ENCODE assay signal across 1 cellular context in the genomic region with DNA sequence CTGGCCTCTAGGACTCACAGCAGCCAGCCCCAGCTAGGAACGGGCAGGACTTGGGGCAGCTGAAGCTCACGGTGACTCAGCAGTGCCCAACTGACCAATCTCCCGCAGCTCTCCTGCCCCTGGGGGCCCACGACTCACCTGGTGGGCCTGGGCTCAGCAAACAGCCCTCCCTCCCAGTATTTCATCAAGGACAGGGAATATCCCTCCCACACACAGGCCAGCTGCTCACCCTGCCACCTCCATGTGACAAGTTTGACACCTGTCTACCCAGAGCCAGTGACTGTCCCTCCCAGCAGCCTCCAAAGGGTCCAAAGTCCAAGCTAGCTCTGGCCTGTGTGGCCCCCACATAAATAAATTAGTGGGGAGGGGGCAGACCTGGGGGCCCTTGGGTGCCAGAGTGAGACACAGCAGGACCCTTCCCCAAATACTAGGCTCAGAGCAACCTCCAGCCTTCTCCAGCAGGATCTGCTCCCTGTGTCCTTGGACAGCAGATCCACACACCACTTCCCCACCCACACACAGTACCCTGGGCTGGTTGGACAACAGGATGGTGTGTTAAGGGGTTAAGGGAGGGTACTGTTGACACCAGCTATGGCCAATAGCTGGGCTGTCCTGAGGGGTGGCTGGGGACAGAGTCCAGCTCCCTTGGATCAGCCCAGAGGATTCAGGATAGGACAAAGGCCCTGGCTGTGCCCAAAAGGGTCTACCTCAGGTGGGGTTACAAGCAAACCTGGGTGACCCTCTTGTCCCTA.
TF ChIP-seq lines count a peak whose summit lies in the region.

No MANE protein-coding gene starts in this region.

TF ChIP-seq in HepG2, 621 proteins besides CTCF, POLR2A, EP300 and RAD21 (continued from another document and continues in another):
- TF ChIP-seq, protein P1, sequence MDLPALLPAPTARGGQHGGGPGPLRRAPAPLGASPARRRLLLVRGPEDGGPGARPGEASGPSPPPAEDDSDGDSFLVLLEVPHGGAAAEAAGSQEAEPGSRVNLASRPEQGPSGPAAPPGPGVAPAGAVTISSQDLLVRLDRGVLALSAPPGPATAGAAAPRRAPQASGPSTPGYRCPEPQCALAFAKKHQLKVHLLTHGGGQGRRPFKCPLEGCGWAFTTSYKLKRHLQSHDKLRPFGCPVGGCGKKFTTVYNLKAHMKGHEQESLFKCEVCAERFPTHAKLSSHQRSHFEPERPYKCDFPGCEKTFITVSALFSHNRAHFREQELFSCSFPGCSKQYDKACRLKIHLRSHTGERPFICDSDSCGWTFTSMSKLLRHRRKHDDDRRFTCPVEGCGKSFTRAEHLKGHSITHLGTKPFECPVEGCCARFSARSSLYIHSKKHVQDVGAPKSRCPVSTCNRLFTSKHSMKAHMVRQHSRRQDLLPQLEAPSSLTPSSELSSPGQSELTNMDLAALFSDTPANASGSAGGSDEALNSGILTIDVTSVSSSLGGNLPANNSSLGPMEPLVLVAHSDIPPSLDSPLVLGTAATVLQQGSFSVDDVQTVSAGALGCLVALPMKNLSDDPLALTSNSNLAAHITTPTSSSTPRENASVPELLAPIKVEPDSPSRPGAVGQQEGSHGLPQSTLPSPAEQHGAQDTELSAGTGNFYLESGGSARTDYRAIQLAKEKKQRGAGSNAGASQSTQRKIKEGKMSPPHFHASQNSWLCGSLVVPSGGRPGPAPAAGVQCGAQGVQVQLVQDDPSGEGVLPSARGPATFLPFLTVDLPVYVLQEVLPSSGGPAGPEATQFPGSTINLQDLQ (CRISPR knock-in tag; IDR thresholded peaks at IDR 0.05), result peak; percentile 92
- TF ChIP-seq GLI4 (CRISPR knock-in tag; IDR thresholded peaks at IDR 0.05; ENCODE audit: borderline replicate concordance) (peak; percentile 57; the same call in 1 of the 2 replicates), ZNF564 (CRISPR knock-in tag; IDR thresholded peaks at IDR 0.05) (peak; percentile 7; the same call in 1 of the 2 replicates), MXD1 (CRISPR knock-in tag; IDR thresholded peaks at IDR 0.05) (peak; percentile 80), ZNF143 (CRISPR knock-in tag; IDR thresholded peaks at IDR 0.05) (no peak; the same call in none of the 2 replicates), ZNF136 (CRISPR knock-in tag; IDR thresholded peaks at IDR 0.05; ENCODE audit: low read depth) (0 out of 2 replicates have a peak, but pooled peaks have one; percentile 68), NCOA2 (CRISPR knock-in tag; IDR thresholded peaks at IDR 0.05) (peak; percentile 71), POGK (CRISPR knock-in tag; conservative IDR thresholded peaks at IDR 0.05) (peak; percentile 87), ETV5 (CRISPR knock-in tag; IDR thresholded peaks at IDR 0.05; ENCODE audit: borderline replicate concordance) (peak; percentile 65), ZNF446 (CRISPR knock-in tag; IDR thresholded peaks at IDR 0.05) (0 out of 2 replicates have a peak, but pooled peaks have one; percentile 68), NCOR1 (IDR thresholded peaks at IDR 0.05; ENCODE audit: borderline replicate concordance, low read length) (peak; percentile 97), HMG20A (CRISPR knock-in tag; IDR thresholded peaks at IDR 0.05; ENCODE audit: borderline replicate concordance) (peak; percentile 37; the same call in 1 of the 2 replicates), ATF3 (CRISPR knock-in tag; IDR thresholded peaks at IDR 0.05) (peak; percentile 61; the same call in 1 of the 2 replicates), ESRRA (CRISPR knock-in tag; IDR thresholded peaks at IDR 0.05; ENCODE audit: low read depth) (peak; percentile 75), CEBPB (IDR thresholded peaks at IDR 0.05; ENCODE audit: borderline replicate concordance, low read depth, low read length) (no peak), KLF11 (CRISPR knock-in tag; IDR thresholded peaks at IDR 0.05) (no peak), ZBTB1 (CRISPR knock-in tag; IDR thresholded peaks at IDR 0.05; ENCODE audit: borderline replicate concordance) (no peak), PREB (CRISPR knock-in tag; IDR thresholded peaks at IDR 0.05) (no peak), ZNF274 (CRISPR knock-in tag; IDR thresholded peaks at IDR 0.05) (0 out of 2 replicates have a peak, but pooled peaks have one; percentile 54), HOXA9 (CRISPR knock-in tag; IDR thresholded peaks at IDR 0.05; ENCODE audit: borderline replicate concordance) (peak; percentile 66; the same call in 1 of the 2 replicates), ZFY (CRISPR knock-in tag; IDR thresholded peaks at IDR 0.05) (peak; percentile 80), AGO1 (IDR thresholded peaks at IDR 0.05; ENCODE audit: low read depth, low read length, poor library complexity, severe bottlenecking) (peak; percentile 78), BORCS8-MEF2B (CRISPR knock-in tag; IDR thresholded peaks at IDR 0.05) (peak; percentile 92), RBM22 (optimal IDR thresholded peaks at IDR 0.05; ENCODE audit: low read length) (peak; percentile 59), POLR2G (IDR thresholded peaks at IDR 0.05; ENCODE audit: low read depth, low read length) (peak; percentile 85), ZNF431 (CRISPR knock-in tag; IDR thresholded peaks at IDR 0.05; ENCODE audit: borderline replicate concordance, low read depth) (peak; percentile 95), ZSCAN21 (CRISPR knock-in tag; IDR thresholded peaks at IDR 0.05; ENCODE audit: borderline replicate concordance) (peak; percentile 89), FOXK1 (CRISPR knock-in tag; IDR thresholded peaks at IDR 0.05; ENCODE audit: borderline replicate concordance, low read depth) (peak; percentile 37; the same call in 1 of the 2 replicates), HES4 (CRISPR knock-in tag; IDR thresholded peaks at IDR 0.05; ENCODE audit: borderline replicate concordance) (peak; percentile 82), RXRB (CRISPR knock-in tag; IDR thresholded peaks at IDR 0.05; ENCODE audit: borderline replicate concordance) (peak; percentile 84), ZMYM3 (CRISPR knock-in tag; IDR thresholded peaks at IDR 0.05) (0 out of 2 replicates have a peak, but pooled peaks have one; percentile 26), TSC22D2 (CRISPR knock-in tag; IDR thresholded peaks at IDR 0.05; ENCODE audit: borderline replicate concordance) (peak; percentile 61; the same call in 1 of the 2 replicates), YEATS2 (CRISPR knock-in tag; IDR thresholded peaks at IDR 0.05; ENCODE audit: borderline replicate concordance) (0 out of 2 replicates have a peak, but pooled peaks have one; percentile 46), FOXJ3 (CRISPR knock-in tag; IDR thresholded peaks at IDR 0.05; ENCODE audit: borderline replicate concordance) (peak; percentile 63), SNAPC2 (CRISPR knock-in tag; IDR thresholded peaks at IDR 0.05) (peak; percentile 87), ZNF569 (CRISPR knock-in tag; IDR thresholded peaks at IDR 0.05; ENCODE audit: borderline replicate concordance) (peak; percentile 69; the same call in 1 of the 2 replicates)
- TF ChIP-seq, protein P2, sequence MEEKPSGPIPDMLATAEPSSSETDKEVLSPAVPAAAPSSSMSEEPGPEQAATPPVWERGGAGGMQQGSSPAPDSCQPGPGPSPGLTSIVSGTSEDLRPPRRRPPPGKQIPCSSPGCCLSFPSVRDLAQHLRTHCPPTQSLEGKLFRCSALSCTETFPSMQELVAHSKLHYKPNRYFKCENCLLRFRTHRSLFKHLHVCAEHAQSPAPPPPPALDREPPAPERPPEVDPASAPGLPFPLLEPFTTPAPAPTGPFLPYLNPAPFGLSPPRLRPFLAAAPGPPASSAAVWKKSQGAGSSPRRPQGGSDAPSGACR (CRISPR knock-in tag; IDR thresholded peaks at IDR 0.05), result peak; percentile 99
- TF ChIP-seq, protein P3, sequence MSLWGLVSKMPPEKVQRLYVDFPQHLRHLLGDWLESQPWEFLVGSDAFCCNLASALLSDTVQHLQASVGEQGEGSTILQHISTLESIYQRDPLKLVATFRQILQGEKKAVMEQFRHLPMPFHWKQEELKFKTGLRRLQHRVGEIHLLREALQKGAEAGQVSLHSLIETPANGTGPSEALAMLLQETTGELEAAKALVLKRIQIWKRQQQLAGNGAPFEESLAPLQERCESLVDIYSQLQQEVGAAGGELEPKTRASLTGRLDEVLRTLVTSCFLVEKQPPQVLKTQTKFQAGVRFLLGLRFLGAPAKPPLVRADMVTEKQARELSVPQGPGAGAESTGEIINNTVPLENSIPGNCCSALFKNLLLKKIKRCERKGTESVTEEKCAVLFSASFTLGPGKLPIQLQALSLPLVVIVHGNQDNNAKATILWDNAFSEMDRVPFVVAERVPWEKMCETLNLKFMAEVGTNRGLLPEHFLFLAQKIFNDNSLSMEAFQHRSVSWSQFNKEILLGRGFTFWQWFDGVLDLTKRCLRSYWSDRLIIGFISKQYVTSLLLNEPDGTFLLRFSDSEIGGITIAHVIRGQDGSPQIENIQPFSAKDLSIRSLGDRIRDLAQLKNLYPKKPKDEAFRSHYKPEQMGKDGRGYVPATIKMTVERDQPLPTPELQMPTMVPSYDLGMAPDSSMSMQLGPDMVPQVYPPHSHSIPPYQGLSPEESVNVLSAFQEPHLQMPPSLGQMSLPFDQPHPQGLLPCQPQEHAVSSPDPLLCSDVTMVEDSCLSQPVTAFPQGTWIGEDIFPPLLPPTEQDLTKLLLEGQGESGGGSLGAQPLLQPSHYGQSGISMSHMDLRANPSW (CRISPR knock-in tag; IDR thresholded peaks at IDR 0.05; ENCODE audit: borderline replicate concordance), result no peak; the same call in 1 of the 2 replicates
- TF ChIP-seq, protein P4, sequence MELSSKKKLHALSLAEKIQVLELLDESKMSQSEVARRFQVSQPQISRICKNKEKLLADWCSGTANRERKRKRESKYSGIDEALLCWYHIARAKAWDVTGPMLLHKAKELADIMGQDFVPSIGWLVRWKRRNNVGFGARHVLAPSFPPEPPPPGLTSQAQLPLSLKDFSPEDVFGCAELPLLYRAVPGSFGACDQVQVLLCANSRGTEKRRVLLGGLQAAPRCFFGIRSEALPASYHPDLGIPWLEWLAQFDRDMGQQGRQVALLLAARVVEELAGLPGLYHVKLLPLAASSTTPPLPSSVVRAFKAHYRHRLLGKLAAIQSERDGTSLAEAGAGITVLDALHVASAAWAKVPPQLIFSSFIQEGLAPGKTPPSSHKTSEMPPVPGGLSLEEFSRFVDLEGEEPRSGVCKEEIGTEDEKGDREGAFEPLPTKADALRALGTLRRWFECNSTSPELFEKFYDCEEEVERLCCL (CRISPR knock-in tag; IDR thresholded peaks at IDR 0.05; ENCODE audit: borderline replicate concordance), result 0 out of 2 replicates have a peak, but pooled peaks have one; percentile 74
- TF ChIP-seq, protein P5, sequence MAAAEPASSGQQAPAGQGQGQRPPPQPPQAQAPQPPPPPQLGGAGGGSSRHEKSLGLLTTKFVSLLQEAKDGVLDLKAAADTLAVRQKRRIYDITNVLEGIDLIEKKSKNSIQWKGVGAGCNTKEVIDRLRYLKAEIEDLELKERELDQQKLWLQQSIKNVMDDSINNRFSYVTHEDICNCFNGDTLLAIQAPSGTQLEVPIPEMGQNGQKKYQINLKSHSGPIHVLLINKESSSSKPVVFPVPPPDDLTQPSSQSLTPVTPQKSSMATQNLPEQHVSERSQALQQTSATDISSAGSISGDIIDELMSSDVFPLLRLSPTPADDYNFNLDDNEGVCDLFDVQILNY (CRISPR knock-in tag; conservative IDR thresholded peaks at IDR 0.05), result 0 out of 2 replicates have a peak, but pooled peaks have one; percentile 14
- TF ChIP-seq, protein P6, sequence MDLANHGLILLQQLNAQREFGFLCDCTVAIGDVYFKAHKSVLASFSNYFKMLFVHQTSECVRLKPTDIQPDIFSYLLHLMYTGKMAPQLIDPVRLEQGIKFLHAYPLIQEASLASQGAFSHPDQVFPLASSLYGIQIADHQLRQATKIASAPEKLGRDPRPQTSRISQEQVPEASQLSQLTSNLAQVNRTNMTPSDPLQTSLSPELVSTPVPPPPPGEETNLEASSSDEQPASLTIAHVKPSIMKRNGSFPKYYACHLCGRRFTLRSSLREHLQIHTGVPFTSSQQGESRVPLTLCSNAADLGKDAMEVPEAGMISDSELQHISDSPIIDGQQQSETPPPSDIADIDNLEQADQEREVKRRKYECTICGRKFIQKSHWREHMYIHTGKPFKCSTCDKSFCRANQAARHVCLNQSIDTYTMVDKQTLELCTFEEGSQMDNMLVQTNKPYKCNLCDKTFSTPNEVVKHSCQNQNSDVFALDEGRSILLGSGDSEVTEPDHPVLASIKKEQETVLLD (CRISPR knock-in tag; IDR thresholded peaks at IDR 0.05; ENCODE audit: low read depth), result peak; percentile 72; the same call in 1 of the 2 replicates
- TF ChIP-seq, protein P7, sequence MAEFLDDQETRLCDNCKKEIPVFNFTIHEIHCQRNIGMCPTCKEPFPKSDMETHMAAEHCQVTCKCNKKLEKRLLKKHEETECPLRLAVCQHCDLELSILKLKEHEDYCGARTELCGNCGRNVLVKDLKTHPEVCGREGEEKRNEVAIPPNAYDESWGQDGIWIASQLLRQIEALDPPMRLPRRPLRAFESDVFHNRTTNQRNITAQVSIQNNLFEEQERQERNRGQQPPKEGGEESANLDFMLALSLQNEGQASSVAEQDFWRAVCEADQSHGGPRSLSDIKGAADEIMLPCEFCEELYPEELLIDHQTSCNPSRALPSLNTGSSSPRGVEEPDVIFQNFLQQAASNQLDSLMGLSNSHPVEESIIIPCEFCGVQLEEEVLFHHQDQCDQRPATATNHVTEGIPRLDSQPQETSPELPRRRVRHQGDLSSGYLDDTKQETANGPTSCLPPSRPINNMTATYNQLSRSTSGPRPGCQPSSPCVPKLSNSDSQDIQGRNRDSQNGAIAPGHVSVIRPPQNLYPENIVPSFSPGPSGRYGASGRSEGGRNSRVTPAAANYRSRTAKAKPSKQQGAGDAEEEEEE (CRISPR knock-in tag; IDR thresholded peaks at IDR 0.05; ENCODE audit: borderline replicate concordance), result peak; percentile 15; the same call in 1 of the 2 replicates
